Comparison of ENCODE assay signal across 20 cellular contexts in the genomic region with DNA sequence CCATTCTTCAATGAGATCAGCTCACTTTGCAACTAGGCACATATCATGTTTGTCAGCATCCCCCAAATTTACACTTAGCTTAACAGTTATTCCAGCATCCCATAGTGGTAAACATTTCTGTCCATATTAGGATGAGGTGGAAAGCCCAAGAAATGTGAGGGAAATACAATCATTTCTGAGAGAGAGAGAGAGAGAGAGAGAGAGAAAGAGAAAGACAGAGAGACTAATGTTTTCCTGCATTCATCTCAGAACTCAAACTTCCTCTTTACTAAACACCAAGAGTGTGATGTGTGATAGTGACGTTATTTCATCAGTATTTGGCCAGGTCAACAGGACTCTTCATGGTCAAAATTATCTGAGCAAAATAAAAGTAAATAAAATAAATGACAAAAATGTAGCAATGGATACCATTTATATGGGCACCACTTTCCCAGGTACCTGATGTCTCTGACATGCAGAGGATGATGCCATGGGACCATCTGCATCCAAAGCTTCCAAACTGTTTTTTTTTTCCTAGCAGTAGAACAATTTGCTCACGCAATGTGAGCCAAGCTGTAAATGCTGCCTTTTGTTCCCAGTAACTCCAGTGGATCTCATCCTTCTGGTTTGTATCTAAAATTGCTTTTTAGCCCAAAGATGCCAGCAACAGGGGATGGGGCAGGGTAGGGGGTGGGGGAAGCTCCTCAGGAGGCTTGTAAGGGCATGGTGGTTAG. TPM values are rescaled to one million over a fixed set of nuclear protein-coding genes. Genes with fewer than 3 reads are reported as not detected.
A peak's percentile ranks its signal among the peaks of the same experiment; 100 is the strongest.
DNase-seq lines count a peak whose midpoint lies in the region; ATAC-seq and TF ChIP-seq lines count a peak whose summit lies in the region.
"Had no signal": no experiment of that assay in that cellular context is flagged by ENCODE, and none has a peak within 500 bp of the region (broad histone marks: within the 10 kb centered on the region; RNA-seq: fewer than 3 reads in every experiment).

No MANE protein-coding gene starts in this region.

- H3K4me3 Mint-ChIP-seq in stimulated activated naive B cell treated with anti-CD40 and anti-IgM and Interleukin-4, amounts not matched to agents 10 μg/mL and 1 μg/mL and 100 μg/mL, for 72 hours: no peak overlapping the region
- H3K4me3 Mint-ChIP-seq: activated naive CD4-positive, alpha-beta T cell treated with anti-CD3 and anti-CD28 coated beads, Interleukin-2, amount 10 ng/mL, durations not matched to agents 7 days and 5 days; CD14-positive monocyte; T-helper 2 cell treated with Interferon-gamma antibody and Interleukin-4, amounts not matched to agents 5 μg/mL and 100 μg/mL, for 36 hours had no signal

- no peaks in the 10 kb centered on the region for H3K79me2 ChIP-seq in OCI-LY7 (ENCODE audit: insufficient read depth, low read depth, low read length)

- CTCF ChIA-PET in OCI-LY7 (lab: Charles Lee; ENCODE audit: unreplicated experiment): interaction anchor here (1.0 to 1.6 kb wide), 2 partner anchors 9 to 14 kb away, joined by 3 read pairs; no protein-coding TSS in a partner anchor

- no peaks in the 10 kb centered on the region for H3K27me3 ChIP-seq in ascending aorta
- H3K27me3 ChIP-seq: neutrophil had no signal

- H4K20me1 ChIP-seq in OCI-LY7 (ENCODE audit: insufficient read depth, low read length): no peaks in the 10 kb centered on the region

- no peaks in the 10 kb centered on the region for H3K36me3 Mint-ChIP-seq in stimulated activated naive B cell treated with anti-CD40 and anti-IgM and Interleukin-4, amounts not matched to agents 10 μg/mL and 1 μg/mL and 100 μg/mL, for 72 hours
- H3K36me3 Mint-ChIP-seq: activated naive CD4-positive, alpha-beta T cell treated with anti-CD3 and anti-CD28 coated beads, Interleukin-2, amount 10 ng/mL, durations not matched to agents 7 days and 5 days; CD14-positive monocyte had no signal

- H3K4me1 ChIP-seq in OCI-LY7 (ENCODE audit: insufficient read depth, low read length, poor library complexity, severe bottlenecking) (peaks cover 24% of the 10 kb centered on the region), ascending aorta (no peaks in the 10 kb centered on the region)

- no peaks in the 10 kb centered on the region for H3K9me3 Mint-ChIP-seq in stimulated activated naive B cell treated with anti-CD40 and anti-IgM and Interleukin-4, amounts not matched to agents 10 μg/mL and 1 μg/mL and 100 μg/mL, for 72 hours
- H3K9me3 Mint-ChIP-seq: activated naive CD4-positive, alpha-beta T cell treated with anti-CD3 and anti-CD28 coated beads, Interleukin-2, amount 10 ng/mL, durations not matched to agents 7 days and 5 days; T-helper 2 cell treated with Interferon-gamma antibody and Interleukin-4, amounts not matched to agents 5 μg/mL and 100 μg/mL, for 36 hours had no signal

- peak; percentile 29 for DNase-seq in NOMO-1 treated with DMSO at 0.1 percent for 48 hours (lab: John Stamatoyannopoulos, UW; ENCODE audit: unreplicated experiment)
- DNase-seq in NOMO-1 treated with dmso at 0.1 percent for 144 hours (lab: John Stamatoyannopoulos, UW; ENCODE audit: unreplicated experiment): no peak
- peak; percentile 14 for DNase-seq in OCI-LY7 (ENCODE audit: low spot score)
- no peak for DNase-seq in stimulated activated naive B cell treated with anti-CD40 and anti-IgM and Interleukin-4, amounts not matched to agents 10 μg/mL and 1 μg/mL and 100 μg/mL, for 72 hours
- DNase-seq in activated T-cell treated with anti-CD3 and anti-CD28 coated beads for 4 hours: no peak
- DNase-seq in SKM-1 treated with dmso at 0.1 percent for 144 hours (lab: John Stamatoyannopoulos, UW; ENCODE audit: unreplicated experiment): no peak
- no peak for DNase-seq in ascending aorta (ENCODE audit: low spot score in 2 of 2)
- DNase-seq: activated CD4-positive, alpha-beta T cell treated with anti-CD3 and anti-CD28 coated beads for 48 hours; activated CD8-positive, alpha-beta memory T cell treated with anti-CD3 and anti-CD28 coated beads, Interleukin-2, amount 50 U/mL, for 48 hours; activated naive CD4-positive, alpha-beta T cell treated with anti-CD3 and anti-CD28 coated beads, Interleukin-2, amount 10 ng/mL, durations not matched to agents 7 days and 5 days; DMS153; left colon; SIG-M5; stimulated activated CD4-positive, alpha-beta T cell treated with anti-CD3 and anti-CD28 coated beads, Interleukin-15, amount 100 ng/mL, for 24 hours; stimulated activated naive CD8-positive, alpha-beta T cell treated with anti-CD3 and anti-CD28 coated beads, Interleukin-15, Interleukin-2, amounts not matched to agents 100 U/mL and 50 U/mL, for 24 hours had no signal

- H3K36me3 ChIP-seq in OCI-LY7 (ENCODE audit: insufficient read depth, low read length): no peaks in the 10 kb centered on the region
- H3K36me3 ChIP-seq in ascending aorta: no peaks in the 10 kb centered on the region
- H3K36me3 ChIP-seq: neutrophil had no signal

- POLR2A ChIA-PET in OCI-LY7 (lab: Charles Lee): interaction anchor here (0.5 to 1.3 kb wide), 7 partner anchors 9 to 495 kb away, joined by 3 to 4 read pairs (median 3); no protein-coding TSS in a partner anchor

- no peak overlapping the region for H3K27ac Mint-ChIP-seq in stimulated activated naive B cell treated with anti-CD40 and anti-IgM and Interleukin-4, amounts not matched to agents 10 μg/mL and 1 μg/mL and 100 μg/mL, for 72 hours
- H3K27ac Mint-ChIP-seq: activated naive CD4-positive, alpha-beta T cell treated with anti-CD3 and anti-CD28 coated beads, Interleukin-2, amount 10 ng/mL, durations not matched to agents 7 days and 5 days; CD14-positive monocyte; T-helper 2 cell treated with Interferon-gamma antibody and Interleukin-4, amounts not matched to agents 5 μg/mL and 100 μg/mL, for 36 hours had no signal

- H3K27me3 Mint-ChIP-seq in stimulated activated naive B cell treated with anti-CD40 and anti-IgM and Interleukin-4, amounts not matched to agents 10 μg/mL and 1 μg/mL and 100 μg/mL, for 72 hours: no peaks in the 10 kb centered on the region
- H3K27me3 Mint-ChIP-seq: activated naive CD4-positive, alpha-beta T cell treated with anti-CD3 and anti-CD28 coated beads, Interleukin-2, amount 10 ng/mL, durations not matched to agents 7 days and 5 days had no signal

- TF ChIP-seq CTCF in OCI-LY7 (conservative IDR thresholded peaks at IDR 0.05; ENCODE audit: low read length): no peak
- no peak for TF ChIP-seq CTCF in ascending aorta (IDR thresholded peaks at IDR 0.05)

- H3K9me3 ChIP-seq in OCI-LY7 (ENCODE audit: low read length): no peaks in the 10 kb centered on the region
- no peaks in the 10 kb centered on the region for H3K9me3 ChIP-seq in ascending aorta
- H3K9me3 ChIP-seq: neutrophil had no signal

- H3K4me3 ChIP-seq in OCI-LY7 (ENCODE audit: low read depth, low read length, poor library complexity, severe bottlenecking): no peak overlapping the region
- H3K4me3 ChIP-seq in ascending aorta: no peak overlapping the region

- no peak overlapping the region for H3K27ac ChIP-seq in OCI-LY7 (ENCODE audit: low read depth, low read length, poor library complexity, severe bottlenecking)
- H3K27ac ChIP-seq in ascending aorta: no peak overlapping the region
- H3K27ac ChIP-seq: KMS-11, neutrophil had no signal

- peak overlapping the region; percentile 59 for H2AFZ ChIP-seq in OCI-LY7 (ENCODE audit: low read length)

- peaks cover 2 to 10% of the 10 kb centered on the region in 2 donors for H3K4me1 Mint-ChIP-seq in stimulated activated naive B cell treated with anti-CD40 and anti-IgM and Interleukin-4, amounts not matched to agents 10 μg/mL and 1 μg/mL and 100 μg/mL, for 72 hours
- H3K4me1 Mint-ChIP-seq: activated naive CD4-positive, alpha-beta T cell treated with anti-CD3 and anti-CD28 coated beads, Interleukin-2, amount 10 ng/mL, durations not matched to agents 7 days and 5 days had no signal

- no peaks in the 10 kb centered on the region for H3K9me2 ChIP-seq in OCI-LY7 (ENCODE audit: insufficient read depth, low read length)

- no TSS peak for BruUV-seq in OCI-LY7 (replicated peaks; lab: Mats Ljungman, UMichigan)

- intact Hi-C loops in OCI-LY7 (cut with micrococcal nuclease; ENCODE audit: unreplicated experiment): no loop called here
- intact Hi-C loops in ascending aorta (cut with DNase I): no loop called here

- 0 out of 2 replicates have a peak overlapping the region, but pooled peaks have one; percentile 9 for H3K4me2 ChIP-seq in OCI-LY7 (ENCODE audit: low read length)
- H3K4me2 ChIP-seq: KMS-11 had no signal

- ATAC-seq in HG02642 (IDR thresholded peaks at IDR 0.05; ENCODE audit: poor library complexity, unreplicated experiment): peak; percentile 59
- peak; percentile 75 to 88 for ATAC-seq in stimulated activated naive B cell treated with anti-CD40 and anti-IgM and Interleukin-4, amounts not matched to agents 10 μg/mL and 1 μg/mL and 100 μg/mL, for 72 hours (replicated peaks)
- ATAC-seq: left colon; stimulated activated naive CD8-positive, alpha-beta T cell treated with anti-CD3 and anti-CD28 coated beads, Interleukin-15, Interleukin-2, amounts not matched to agents 100 U/mL and 50 U/mL, for 24 hours had no signal

RNA-seq across cellular contexts. Expression of a gene that starts 32.9 kb away (rescaled TPM):
- total RNA-seq in OCI-LY7 (2014; rRNA removed; shearing (Covaris generic)): 0.13 and 1.0 TPM in 2 replicates
- 0.84 and 0.94 TPM in 2 replicates for total RNA-seq in OCI-LY7 (2022)
- not detected for total RNA-seq in ascending aorta

Comparison
In these comparisons a context has a peak if more than half of its experiments do, and no peak if none do; other contexts are left out.
1. DNase-seq: peak in NOMO-1 treated with DMSO at 0.1 percent for 48 hours (single experiment) and OCI-LY7 (single experiment); none in NOMO-1 treated with dmso at 0.1 percent for 144 hours (single experiment), stimulated activated naive B cell treated with anti-CD40 and anti-IgM and Interleukin-4, amounts not matched to agents 10 μg/mL and 1 μg/mL and 100 μg/mL, for 72 hours (single experiment), activated T-cell treated with anti-CD3 and anti-CD28 coated beads for 4 hours (single experiment), SKM-1 treated with dmso at 0.1 percent for 144 hours (single experiment) and ascending aorta (0 of 2).